Comparison of ENCODE assay signal across 22 cellular contexts in the genomic region with DNA sequence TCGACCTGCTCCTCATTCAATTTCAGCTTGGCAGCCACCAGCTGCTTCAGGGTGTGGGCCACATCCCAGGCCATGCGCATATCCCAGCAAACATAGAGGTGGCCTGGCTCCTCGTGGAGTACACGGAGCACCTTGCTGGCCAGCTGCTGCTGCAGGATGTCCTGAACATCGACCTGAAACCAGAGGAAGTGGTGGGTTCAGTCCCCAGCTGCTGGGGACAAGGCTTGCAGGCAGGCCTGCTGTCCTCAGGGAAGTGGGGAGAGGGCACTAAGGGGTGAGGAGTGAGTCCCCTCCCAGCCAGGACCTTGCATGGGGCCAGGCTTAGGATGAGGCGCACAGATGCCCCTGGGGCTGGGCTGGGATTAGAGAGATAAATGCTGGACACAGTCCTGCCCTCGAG.
"Had no signal": no experiment of that assay in that cellular context is flagged by ENCODE, and none has a peak within 500 bp of the region (broad histone marks: within the 10 kb centered on the region; RNA-seq: fewer than 3 reads in every experiment).

No MANE protein-coding gene starts in this region.

- H3K4me1 ChIP-seq: SJSA1 had no signal

- H3K27ac ChIP-seq: HL-60, SJSA1, SK-N-MC had no signal

- FAIRE-seq: HTR-8/SVneo, RCC 7860 had no signal

- H3K27me3 ChIP-seq: SJSA1 had no signal

- H3K36me3 ChIP-seq: SJSA1 had no signal

- H3K4me3 ChIP-seq: SJSA1, SK-N-MC had no signal

- H3K9me3 ChIP-seq: SJSA1 had no signal

- DNase-seq: KBM-7, MV-4-11, NCI-H1048, NCI-H1105, NCI-H1417, NCI-H1436 treated with DMSO at 0.1 percent for 48 hours, NCI-H1694 treated with DMSO at 0.1 percent for 48 hours, NCI-H1930, NCI-H2081, NCI-H2107, NCI-H2227 treated with DMSO at 0.1 percent for 48 hours, NCI-H524, NCI-H69, NCI-H774, Right ventricle myocardium superior, RPMI8226, SIG-M5 had no signal
